Comparison of ENCODE assay signal across 5 cellular contexts in the genomic region with DNA sequence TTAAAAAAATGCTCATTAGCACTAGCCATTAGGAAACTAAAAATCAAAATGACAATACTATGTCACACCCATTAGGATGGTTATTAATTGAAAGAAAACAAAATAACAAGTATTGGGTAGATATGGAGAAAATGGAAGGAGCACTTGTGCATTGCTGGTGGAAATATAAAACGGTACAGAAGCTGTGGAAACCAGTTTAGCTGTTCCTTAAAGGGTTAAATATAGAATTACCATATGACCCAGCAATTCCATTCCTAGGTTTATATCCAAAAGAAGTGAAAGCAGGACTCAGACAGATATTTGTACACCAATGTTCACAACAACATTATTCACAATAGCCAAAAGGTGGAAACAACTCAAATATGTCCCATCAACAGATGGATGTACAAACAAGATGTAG. TPM values are rescaled to one million over a fixed set of nuclear protein-coding genes. Genes with fewer than 3 reads are reported as not detected.
"Had no signal": no experiment of that assay in that cellular context is flagged by ENCODE, and none has a peak within 500 bp of the region (broad histone marks: within the 10 kb centered on the region; RNA-seq: fewer than 3 reads in every experiment).

No MANE protein-coding gene starts in this region.

RNA-seq across cellular contexts. Expression of gene CHCT1, which starts 44.1 kb away (rescaled TPM):
- total RNA-seq: HT-29, HT1080, IMR-90, K562 had no signal
- polyA plus RNA-seq: IgD-negative memory B cell, IMR-90, K562 had no signal
